1 cellular context compared by ENCODE assay signal in the genomic region with DNA sequence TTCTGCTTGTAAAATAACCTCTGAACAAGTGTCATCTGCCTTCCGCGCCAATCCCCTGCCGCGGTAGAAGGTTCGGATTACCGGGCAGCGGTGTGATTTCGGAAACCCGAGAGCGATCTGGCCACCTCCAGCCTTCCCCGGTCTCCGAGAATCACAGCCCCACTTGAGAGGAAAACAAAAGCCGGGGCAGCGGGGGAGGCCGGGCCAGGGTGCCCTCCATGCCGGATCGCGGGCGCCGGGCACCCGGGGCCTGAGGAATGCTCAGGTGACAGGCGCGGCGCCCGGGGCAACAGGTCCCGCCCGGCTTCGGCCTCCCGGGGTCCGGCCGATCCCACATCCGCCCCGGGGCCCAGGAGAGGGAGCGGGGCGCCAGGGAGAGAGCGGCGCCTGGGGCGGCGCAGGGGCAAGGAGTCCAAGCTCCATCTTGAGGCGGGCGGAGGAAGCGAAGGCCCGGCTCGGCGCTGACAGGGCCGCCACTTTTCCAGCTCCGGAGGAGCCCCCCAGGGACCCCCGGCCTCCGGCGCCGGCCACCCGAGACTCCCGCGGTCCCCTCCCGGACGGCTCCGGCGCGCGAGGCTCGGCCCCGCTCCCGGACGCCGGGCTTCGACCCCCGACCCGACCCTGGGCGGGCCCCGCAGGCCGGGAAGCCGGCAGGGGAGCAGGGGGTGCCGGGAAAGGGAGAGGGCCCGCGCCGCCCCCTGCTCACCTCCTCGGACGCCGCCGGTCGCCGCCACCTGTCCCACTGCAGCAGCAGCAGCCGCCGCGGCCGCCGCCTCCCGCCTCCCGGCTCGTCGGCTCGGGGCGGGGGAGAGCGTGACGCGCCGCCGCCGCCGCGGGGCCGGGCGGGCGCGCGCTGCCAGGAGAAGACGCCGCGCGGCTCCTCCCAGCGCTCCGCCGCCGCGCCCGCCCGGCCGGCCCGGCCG.
TF ChIP-seq lines count a peak whose summit lies in the region.

A gene (minus strand): TSS at position 855 of the 923 bp plus-strand sequence. CDS start 42,217 bp downstream, outside the sequence.

TF ChIP-seq in K562, 482 proteins besides CTCF, POLR2A, EP300 and RAD21 (continued from another document and continues in another):
- TF ChIP-seq, protein P1, sequence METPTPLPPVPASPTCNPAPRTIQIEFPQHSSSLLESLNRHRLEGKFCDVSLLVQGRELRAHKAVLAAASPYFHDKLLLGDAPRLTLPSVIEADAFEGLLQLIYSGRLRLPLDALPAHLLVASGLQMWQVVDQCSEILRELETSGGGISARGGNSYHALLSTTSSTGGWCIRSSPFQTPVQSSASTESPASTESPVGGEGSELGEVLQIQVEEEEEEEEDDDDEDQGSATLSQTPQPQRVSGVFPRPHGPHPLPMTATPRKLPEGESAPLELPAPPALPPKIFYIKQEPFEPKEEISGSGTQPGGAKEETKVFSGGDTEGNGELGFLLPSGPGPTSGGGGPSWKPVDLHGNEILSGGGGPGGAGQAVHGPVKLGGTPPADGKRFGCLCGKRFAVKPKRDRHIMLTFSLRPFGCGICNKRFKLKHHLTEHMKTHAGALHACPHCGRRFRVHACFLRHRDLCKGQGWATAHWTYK (CRISPR knock-in tag; IDR thresholded peaks at IDR 0.05), result peak; percentile 67
- peak; percentile 94 for TF ChIP-seq ZFX (CRISPR knock-in tag; IDR thresholded peaks at IDR 0.05)
- TF ChIP-seq, protein P2, sequence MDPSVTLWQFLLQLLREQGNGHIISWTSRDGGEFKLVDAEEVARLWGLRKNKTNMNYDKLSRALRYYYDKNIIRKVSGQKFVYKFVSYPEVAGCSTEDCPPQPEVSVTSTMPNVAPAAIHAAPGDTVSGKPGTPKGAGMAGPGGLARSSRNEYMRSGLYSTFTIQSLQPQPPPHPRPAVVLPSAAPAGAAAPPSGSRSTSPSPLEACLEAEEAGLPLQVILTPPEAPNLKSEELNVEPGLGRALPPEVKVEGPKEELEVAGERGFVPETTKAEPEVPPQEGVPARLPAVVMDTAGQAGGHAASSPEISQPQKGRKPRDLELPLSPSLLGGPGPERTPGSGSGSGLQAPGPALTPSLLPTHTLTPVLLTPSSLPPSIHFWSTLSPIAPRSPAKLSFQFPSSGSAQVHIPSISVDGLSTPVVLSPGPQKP (CRISPR knock-in tag; IDR thresholded peaks at IDR 0.05), result no peak
- no peak for TF ChIP-seq RBM15 (IDR thresholded peaks at IDR 0.05; ENCODE audit: insufficient read depth, low read length)
- peak; percentile 53 for TF ChIP-seq U2AF1 (optimal IDR thresholded peaks at IDR 0.05; ENCODE audit: low read depth, low read length)
- TF ChIP-seq BRF1 (IDR thresholded peaks at IDR 0.05; ENCODE audit: borderline replicate concordance, extremely low read depth, insufficient read length), result no peak
- TF ChIP-seq KLF13 (tag; IDR thresholded peaks at IDR 0.05; ENCODE audit: borderline replicate concordance, low read depth), result no peak
- TF ChIP-seq, protein P3, sequence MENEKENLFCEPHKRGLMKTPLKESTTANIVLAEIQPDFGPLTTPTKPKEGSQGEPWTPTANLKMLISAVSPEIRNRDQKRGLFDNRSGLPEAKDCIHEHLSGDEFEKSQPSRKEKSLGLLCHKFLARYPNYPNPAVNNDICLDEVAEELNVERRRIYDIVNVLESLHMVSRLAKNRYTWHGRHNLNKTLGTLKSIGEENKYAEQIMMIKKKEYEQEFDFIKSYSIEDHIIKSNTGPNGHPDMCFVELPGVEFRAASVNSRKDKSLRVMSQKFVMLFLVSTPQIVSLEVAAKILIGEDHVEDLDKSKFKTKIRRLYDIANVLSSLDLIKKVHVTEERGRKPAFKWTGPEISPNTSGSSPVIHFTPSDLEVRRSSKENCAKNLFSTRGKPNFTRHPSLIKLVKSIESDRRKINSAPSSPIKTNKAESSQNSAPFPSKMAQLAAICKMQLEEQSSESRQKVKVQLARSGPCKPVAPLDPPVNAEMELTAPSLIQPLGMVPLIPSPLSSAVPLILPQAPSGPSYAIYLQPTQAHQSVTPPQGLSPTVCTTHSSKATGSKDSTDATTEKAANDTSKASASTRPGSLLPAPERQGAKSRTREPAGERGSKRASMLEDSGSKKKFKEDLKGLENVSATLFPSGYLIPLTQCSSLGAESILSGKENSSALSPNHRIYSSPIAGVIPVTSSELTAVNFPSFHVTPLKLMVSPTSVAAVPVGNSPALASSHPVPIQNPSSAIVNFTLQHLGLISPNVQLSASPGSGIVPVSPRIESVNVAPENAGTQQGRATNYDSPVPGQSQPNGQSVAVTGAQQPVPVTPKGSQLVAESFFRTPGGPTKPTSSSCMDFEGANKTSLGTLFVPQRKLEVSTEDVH (IDR thresholded peaks at IDR 0.05; ENCODE audit: low read depth, partially characterized antibody), result no peak
- TF ChIP-seq LEF1 (IDR thresholded peaks at IDR 0.05), result no peak
- TF ChIP-seq RB1 (IDR thresholded peaks at IDR 0.05; ENCODE audit: low read depth), result peak; percentile 61; the same call in 1 of the 2 replicates
- TF ChIP-seq CREM (IDR thresholded peaks at IDR 0.05; ENCODE audit: low read depth), result peak; percentile 28; the same call in 1 of the 2 replicates
- TF ChIP-seq, protein P4, sequence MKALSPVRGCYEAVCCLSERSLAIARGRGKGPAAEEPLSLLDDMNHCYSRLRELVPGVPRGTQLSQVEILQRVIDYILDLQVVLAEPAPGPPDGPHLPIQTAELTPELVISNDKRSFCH (CRISPR knock-in tag; IDR thresholded peaks at IDR 0.05), result no peak
- TF ChIP-seq, protein P4 (tag; IDR thresholded peaks at IDR 0.05), result 0 out of 2 replicates have a peak, but pooled peaks have one; percentile 12
- TF ChIP-seq RBFOX2 (IDR thresholded peaks at IDR 0.05; ENCODE audit: low read depth, low read length), result peak; percentile 91
- TF ChIP-seq ZFPM2 (CRISPR knock-in tag; IDR thresholded peaks at IDR 0.05), result no peak
- peak; percentile 61; the same call in 1 of the 2 replicates for TF ChIP-seq TARDBP (IDR thresholded peaks at IDR 0.05)
- no peak for TF ChIP-seq NUFIP1 (IDR thresholded peaks at IDR 0.05; ENCODE audit: partially characterized antibody)
- no peak for TF ChIP-seq ZKSCAN8 (CRISPR knock-in tag; IDR thresholded peaks at IDR 0.05)
- TF ChIP-seq, protein P5, sequence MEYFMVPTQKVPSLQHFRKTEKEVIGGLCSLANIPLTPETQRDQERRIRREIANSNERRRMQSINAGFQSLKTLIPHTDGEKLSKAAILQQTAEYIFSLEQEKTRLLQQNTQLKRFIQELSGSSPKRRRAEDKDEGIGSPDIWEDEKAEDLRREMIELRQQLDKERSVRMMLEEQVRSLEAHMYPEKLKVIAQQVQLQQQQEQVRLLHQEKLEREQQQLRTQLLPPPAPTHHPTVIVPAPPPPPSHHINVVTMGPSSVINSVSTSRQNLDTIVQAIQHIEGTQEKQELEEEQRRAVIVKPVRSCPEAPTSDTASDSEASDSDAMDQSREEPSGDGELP (CRISPR knock-in tag; IDR thresholded peaks at IDR 0.05; ENCODE audit: borderline replicate concordance), result peak; percentile 58
- peak; percentile 52 for TF ChIP-seq FUS (optimal IDR thresholded peaks at IDR 0.05; ENCODE audit: low read depth, low read length)
- TF ChIP-seq KLF6 (CRISPR knock-in tag; IDR thresholded peaks at IDR 0.05; ENCODE audit: borderline replicate concordance), result peak; percentile 51; the same call in 1 of the 2 replicates
- no peak; the same call in 1 of the 2 replicates for TF ChIP-seq ZBTB17 (CRISPR knock-in tag; IDR thresholded peaks at IDR 0.05)
- peak in 1 of 3 experiments; percentile 73 for TF ChIP-seq YY1 (IDR thresholded peaks at IDR 0.05; ENCODE audit: borderline replicate concordance in 1 of 3, control insufficient read depth in 1 of 3, extremely low read depth in 1 of 3, insufficient read depth in 3 of 3, insufficient read length in 1 of 3, insufficient replicate concordance in 2 of 3, low read depth in 1 of 3, low read length in 2 of 3)
- peak; percentile 66; the same call in 1 of the 2 replicates for TF ChIP-seq HDAC2 (IDR thresholded peaks at IDR 0.05)
- no peak for TF ChIP-seq MCM3 (IDR thresholded peaks at IDR 0.05)
- TF ChIP-seq, protein P6, sequence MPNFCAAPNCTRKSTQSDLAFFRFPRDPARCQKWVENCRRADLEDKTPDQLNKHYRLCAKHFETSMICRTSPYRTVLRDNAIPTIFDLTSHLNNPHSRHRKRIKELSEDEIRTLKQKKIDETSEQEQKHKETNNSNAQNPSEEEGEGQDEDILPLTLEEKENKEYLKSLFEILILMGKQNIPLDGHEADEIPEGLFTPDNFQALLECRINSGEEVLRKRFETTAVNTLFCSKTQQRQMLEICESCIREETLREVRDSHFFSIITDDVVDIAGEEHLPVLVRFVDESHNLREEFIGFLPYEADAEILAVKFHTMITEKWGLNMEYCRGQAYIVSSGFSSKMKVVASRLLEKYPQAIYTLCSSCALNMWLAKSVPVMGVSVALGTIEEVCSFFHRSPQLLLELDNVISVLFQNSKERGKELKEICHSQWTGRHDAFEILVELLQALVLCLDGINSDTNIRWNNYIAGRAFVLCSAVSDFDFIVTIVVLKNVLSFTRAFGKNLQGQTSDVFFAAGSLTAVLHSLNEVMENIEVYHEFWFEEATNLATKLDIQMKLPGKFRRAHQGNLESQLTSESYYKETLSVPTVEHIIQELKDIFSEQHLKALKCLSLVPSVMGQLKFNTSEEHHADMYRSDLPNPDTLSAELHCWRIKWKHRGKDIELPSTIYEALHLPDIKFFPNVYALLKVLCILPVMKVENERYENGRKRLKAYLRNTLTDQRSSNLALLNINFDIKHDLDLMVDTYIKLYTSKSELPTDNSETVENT (CRISPR knock-in tag; IDR thresholded peaks at IDR 0.05), result peak; percentile 66; the same call in 1 of the 2 replicates
- no peak for TF ChIP-seq ZNF239 (CRISPR knock-in tag; IDR thresholded peaks at IDR 0.05)
- no peak for TF ChIP-seq NCOA1 (IDR thresholded peaks at IDR 0.05; ENCODE audit: low read depth)
- TF ChIP-seq CHD4 (IDR thresholded peaks at IDR 0.05; ENCODE audit: insufficient read depth, insufficient replicate concordance, low read depth, low read length, poor library complexity, severe bottlenecking), result no peak
- TF ChIP-seq LARP7 (IDR thresholded peaks at IDR 0.05), result no peak
- TF ChIP-seq, protein P7, sequence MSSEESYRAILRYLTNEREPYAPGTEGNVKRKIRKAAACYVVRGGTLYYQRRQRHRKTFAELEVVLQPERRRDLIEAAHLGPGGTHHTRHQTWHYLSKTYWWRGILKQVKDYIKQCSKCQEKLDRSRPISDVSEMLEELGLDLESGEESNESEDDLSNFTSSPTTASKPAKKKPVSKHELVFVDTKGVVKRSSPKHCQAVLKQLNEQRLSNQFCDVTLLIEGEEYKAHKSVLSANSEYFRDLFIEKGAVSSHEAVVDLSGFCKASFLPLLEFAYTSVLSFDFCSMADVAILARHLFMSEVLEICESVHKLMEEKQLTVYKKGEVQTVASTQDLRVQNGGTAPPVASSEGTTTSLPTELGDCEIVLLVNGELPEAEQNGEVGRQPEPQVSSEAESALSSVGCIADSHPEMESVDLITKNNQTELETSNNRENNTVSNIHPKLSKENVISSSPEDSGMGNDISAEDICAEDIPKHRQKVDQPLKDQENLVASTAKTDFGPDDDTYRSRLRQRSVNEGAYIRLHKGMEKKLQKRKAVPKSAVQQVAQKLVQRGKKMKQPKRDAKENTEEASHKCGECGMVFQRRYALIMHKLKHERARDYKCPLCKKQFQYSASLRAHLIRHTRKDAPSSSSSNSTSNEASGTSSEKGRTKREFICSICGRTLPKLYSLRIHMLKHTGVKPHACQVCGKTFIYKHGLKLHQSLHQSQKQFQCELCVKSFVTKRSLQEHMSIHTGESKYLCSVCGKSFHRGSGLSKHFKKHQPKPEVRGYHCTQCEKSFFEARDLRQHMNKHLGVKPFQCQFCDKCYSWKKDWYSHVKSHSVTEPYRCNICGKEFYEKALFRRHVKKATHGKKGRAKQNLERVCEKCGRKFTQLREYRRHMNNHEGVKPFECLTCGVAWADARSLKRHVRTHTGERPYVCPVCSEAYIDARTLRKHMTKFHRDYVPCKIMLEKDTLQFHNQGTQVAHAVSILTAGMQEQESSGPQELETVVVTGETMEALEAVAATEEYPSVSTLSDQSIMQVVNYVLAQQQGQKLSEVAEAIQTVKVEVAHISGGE (CRISPR knock-in tag; IDR thresholded peaks at IDR 0.05), result peak in 1 of 3 experiments; percentile 68; a peak in 2 of 6 replicates
- no peak for TF ChIP-seq HMG20A (CRISPR knock-in tag; conservative IDR thresholded peaks at IDR 0.05)
- TF ChIP-seq ZNF668 (CRISPR knock-in tag; IDR thresholded peaks at IDR 0.05), result no peak
- TF ChIP-seq HMGN3 (IDR thresholded peaks at IDR 0.05; ENCODE audit: borderline replicate concordance, extremely low read depth, insufficient read length, low read depth, low read length), result peak; percentile 57
- TF ChIP-seq, protein P8, sequence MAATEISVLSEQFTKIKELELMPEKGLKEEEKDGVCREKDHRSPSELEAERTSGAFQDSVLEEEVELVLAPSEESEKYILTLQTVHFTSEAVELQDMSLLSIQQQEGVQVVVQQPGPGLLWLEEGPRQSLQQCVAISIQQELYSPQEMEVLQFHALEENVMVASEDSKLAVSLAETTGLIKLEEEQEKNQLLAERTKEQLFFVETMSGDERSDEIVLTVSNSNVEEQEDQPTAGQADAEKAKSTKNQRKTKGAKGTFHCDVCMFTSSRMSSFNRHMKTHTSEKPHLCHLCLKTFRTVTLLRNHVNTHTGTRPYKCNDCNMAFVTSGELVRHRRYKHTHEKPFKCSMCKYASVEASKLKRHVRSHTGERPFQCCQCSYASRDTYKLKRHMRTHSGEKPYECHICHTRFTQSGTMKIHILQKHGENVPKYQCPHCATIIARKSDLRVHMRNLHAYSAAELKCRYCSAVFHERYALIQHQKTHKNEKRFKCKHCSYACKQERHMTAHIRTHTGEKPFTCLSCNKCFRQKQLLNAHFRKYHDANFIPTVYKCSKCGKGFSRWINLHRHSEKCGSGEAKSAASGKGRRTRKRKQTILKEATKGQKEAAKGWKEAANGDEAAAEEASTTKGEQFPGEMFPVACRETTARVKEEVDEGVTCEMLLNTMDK (IDR thresholded peaks at IDR 0.05; ENCODE audit: borderline replicate concordance, insufficient read depth, low read depth, low read length, poor library complexity, severe bottlenecking), result peak; percentile 19
- no peak for TF ChIP-seq NR4A1 (CRISPR knock-in tag; IDR thresholded peaks at IDR 0.05)
- 0 out of 2 replicates have a peak, but pooled peaks have one; percentile 15 for TF ChIP-seq NR4A1 (tag; IDR thresholded peaks at IDR 0.05)
- 0 out of 2 replicates have a peak, but pooled peaks have one; percentile 24 for TF ChIP-seq HCFC1 (IDR thresholded peaks at IDR 0.05; ENCODE audit: low read depth, low read length)
- peak; percentile 84 for TF ChIP-seq GABPA (tag; conservative IDR thresholded peaks at IDR 0.05; ENCODE audit: low read depth)
- TF ChIP-seq MEIS2 (IDR thresholded peaks at IDR 0.05; ENCODE audit: partially characterized antibody), result no peak
- TF ChIP-seq GATAD2B (IDR thresholded peaks at IDR 0.05; ENCODE audit: borderline replicate concordance), result peak; percentile 93
- peak; percentile 69 for TF ChIP-seq CXXC5 (CRISPR knock-in tag; IDR thresholded peaks at IDR 0.05)
- TF ChIP-seq RBM34 (IDR thresholded peaks at IDR 0.05; ENCODE audit: borderline replicate concordance, insufficient read depth, low read length), result 0 out of 2 replicates have a peak, but pooled peaks have one; percentile 56
- peak; percentile 74 for TF ChIP-seq RBM22 (IDR thresholded peaks at IDR 0.05; ENCODE audit: low read depth, low read length, poor library complexity, severe bottlenecking)
- no peak for TF ChIP-seq ESRRA (IDR thresholded peaks at IDR 0.05; ENCODE audit: borderline replicate concordance, low read depth)
